ENCODE assay signal across 6 cellular contexts in genomic region chr1:109091196-109092193, GRCh38.
DNase-seq lines count a peak whose midpoint lies in the region; TF ChIP-seq lines count a peak whose summit lies in the region.

No MANE protein-coding gene starts in this region.

- H3K9me3 Mint-ChIP-seq in activated naive CD4-positive, alpha-beta T cell treated with anti-CD3 and anti-CD28 coated beads, Interleukin-2, amount 10 ng/mL, durations not matched to agents 7 days and 5 days: no peaks in the 10 kb centered on the region

- peak overlapping the region; percentile 97 for H3K27ac Mint-ChIP-seq in activated naive CD4-positive, alpha-beta T cell treated with anti-CD3 and anti-CD28 coated beads, Interleukin-2, amount 10 ng/mL, durations not matched to agents 7 days and 5 days

- H3K4me1 Mint-ChIP-seq in activated naive CD4-positive, alpha-beta T cell treated with anti-CD3 and anti-CD28 coated beads, Interleukin-2, amount 10 ng/mL, durations not matched to agents 7 days and 5 days: peaks cover 39% of the 10 kb centered on the region

- H3K36me3 Mint-ChIP-seq in activated naive CD4-positive, alpha-beta T cell treated with anti-CD3 and anti-CD28 coated beads, Interleukin-2, amount 10 ng/mL, durations not matched to agents 7 days and 5 days: peaks cover 39% of the 10 kb centered on the region

- no peaks in the 10 kb centered on the region for H3K27me3 Mint-ChIP-seq in activated naive CD4-positive, alpha-beta T cell treated with anti-CD3 and anti-CD28 coated beads, Interleukin-2, amount 10 ng/mL, durations not matched to agents 7 days and 5 days

- no peak for DNase-seq in activated naive CD4-positive, alpha-beta T cell treated with anti-CD3 and anti-CD28 coated beads, Interleukin-2, amount 10 ng/mL, durations not matched to agents 7 days and 5 days
- DNase-seq in activated naive CD4-positive, alpha-beta T cell treated with Interleukin-2 at 50 U/mL for 16 hours: no peak
- DNase-seq in OCI-M1 (lab: John Stamatoyannopoulos, UW) (peak; percentile 60), fibroblast of mammary gland (ENCODE audit: low read depth) (peak; percentile 56), stromal cell of bone marrow (ENCODE audit: low read depth) (peak; percentile 43), NCI-H2081 treated with DMSO at 0.1 percent for 48 hours (lab: John Stamatoyannopoulos, UW) (no peak)

- peak overlapping the region; percentile 92 for H3K4me3 Mint-ChIP-seq in activated naive CD4-positive, alpha-beta T cell treated with anti-CD3 and anti-CD28 coated beads, Interleukin-2, amount 10 ng/mL, durations not matched to agents 7 days and 5 days

- peak overlapping the region; percentile 90 for H3K4me3 ChIP-seq in fibroblast of mammary gland (ENCODE audit: control insufficient read depth, low read depth, low read length)

- TF ChIP-seq CTCF in fibroblast of mammary gland (conservative IDR thresholded peaks at IDR 0.05; ENCODE audit: control insufficient read depth, insufficient read depth, low read depth, low read length): no peak

- CTCF ChIA-PET in activated naive CD4-positive, alpha-beta T cell treated with anti-CD3 and anti-CD28 coated beads, Interleukin-2, amount 10 ng/mL, durations not matched to agents 7 days and 5 days (lab: Charles Lee): interaction anchor here (0.8 to 3.1 kb wide), 4 partner anchors 8 to 20 kb away, joined by 3 to 18 read pairs (median 10); partner anchors contain the start of gene TAF13

Comparison
In these comparisons a context has a peak if more than half of its experiments do, and no peak if none do; other contexts are left out.
1. DNase-seq: peak in OCI-M1 (single experiment), fibroblast of mammary gland (single experiment) and stromal cell of bone marrow (single experiment); none in activated naive CD4-positive, alpha-beta T cell treated with anti-CD3 and anti-CD28 coated beads, Interleukin-2, amount 10 ng/mL, durations not matched to agents 7 days and 5 days (single experiment), activated naive CD4-positive, alpha-beta T cell treated with Interleukin-2 at 50 U/mL for 16 hours (single experiment) and NCI-H2081 treated with DMSO at 0.1 percent for 48 hours (single experiment).